ENCODE assay signal across 8 cellular contexts in genomic region chr2:24490674-24491625, GRCh38. TPM values are rescaled to one million over a fixed set of nuclear protein-coding genes. Genes with fewer than 3 reads are reported as not detected.
A peak's percentile ranks its signal among the peaks of the same experiment; 100 is the strongest.
DNase-seq lines count a peak whose midpoint lies in the region; ATAC-seq and TF ChIP-seq lines count a peak whose summit lies in the region.

TSS of gene NCOA1 (plus strand) at chr2:24491254. CDS start at chr2:24658678, 167,424 bp downstream.

- H3K4me3 Mint-ChIP-seq in dendritic cell treated with granulocyte-macrophage colony-stimulating factor and Interleukin-4, amounts not matched to agents 40 ng/mL and 50 ng/mL, for 4 days, result peak within 1 kb of the TSS; percentile 91

- TF ChIP-seq CTCF in right lobe of liver (IDR thresholded peaks at IDR 0.05), result peak in 3 of 4 donors; percentile 16 to 36 (median 25)

- H3K36me3 ChIP-seq in right lobe of liver, result no peaks in the 10 kb centered on the region

- peak within 1 kb of the TSS; percentile 76 to 84 (median 82) for H3K27ac ChIP-seq in right lobe of liver

- H3K27me3 Mint-ChIP-seq in dendritic cell treated with granulocyte-macrophage colony-stimulating factor and Interleukin-4, amounts not matched to agents 40 ng/mL and 50 ng/mL, for 4 days, result no peaks in the 10 kb centered on the region

- peaks cover 45% of the 10 kb centered on the region for H3K4me1 Mint-ChIP-seq in dendritic cell treated with granulocyte-macrophage colony-stimulating factor and Interleukin-4, amounts not matched to agents 40 ng/mL and 50 ng/mL, for 4 days (ENCODE audit: low read depth)

- peak; percentile 31 to 94 (median 84) for DNase-seq in C1 segment of cervical spinal cord (lab: John Stamatoyannopoulos, UW)
- peak; percentile 91 for DNase-seq in NCI-H69 (lab: John Stamatoyannopoulos, UW)
- DNase-seq in activated CD4-positive, alpha-beta T cell treated with anti-CD3 and anti-CD28 coated beads, Interleukin-2, amount 50 U/mL, for 24 hours (ENCODE audit: low read depth in 1 of 2, low spot score in 1 of 2), result peak; percentile 83 to 88
- peak; percentile 94 to 96 (median 95) for DNase-seq in right lobe of liver
- DNase-seq in stimulated activated CD4-positive, alpha-beta T cell treated with anti-CD3 and anti-CD28 coated beads, Interleukin-4, amount 100 ng/mL, for 24 hours, result peak; percentile 92

- peak; percentile 58 for TF ChIP-seq POLR2A in right lobe of liver (IDR thresholded peaks at IDR 0.05)

- H3K9me3 Mint-ChIP-seq in dendritic cell treated with granulocyte-macrophage colony-stimulating factor and Interleukin-4, amounts not matched to agents 40 ng/mL and 50 ng/mL, for 4 days, result no peaks in the 10 kb centered on the region

- H3K27ac Mint-ChIP-seq in dendritic cell treated with granulocyte-macrophage colony-stimulating factor and Interleukin-4, amounts not matched to agents 40 ng/mL and 50 ng/mL, for 4 days, result peak within 1 kb of the TSS; percentile 99

- H3K4me1 ChIP-seq in right lobe of liver, result peaks cover 0 to 22% (median 9%) of the 10 kb centered on the region in 4 donors

- H3K27me3 ChIP-seq in right lobe of liver, result no peaks in the 10 kb centered on the region

- intact Hi-C loops in dendritic cell treated with granulocyte-macrophage colony-stimulating factor and Interleukin-4, amounts not matched to agents 40 ng/mL and 50 ng/mL, for 4 days (cut with micrococcal nuclease), result loop anchor here (5.0 kb wide), 1 partner anchor 39 kb away; no protein-coding TSS in a partner anchor
- intact Hi-C loops in right lobe of liver (cut with DNase I), result no loop called here

- H3K4me3 ChIP-seq in right lobe of liver, result peak within 1 kb of the TSS; percentile 70 to 81 (median 74)

- H3K9me3 ChIP-seq in right lobe of liver, result no peaks in the 10 kb centered on the region

- peaks cover 7% of the 10 kb centered on the region for H3K36me3 Mint-ChIP-seq in dendritic cell treated with granulocyte-macrophage colony-stimulating factor and Interleukin-4, amounts not matched to agents 40 ng/mL and 50 ng/mL, for 4 days (ENCODE audit: low read depth)

- 2% methylated on average over 11 of the region's 129 CpGs for WGBS in right lobe of liver (ENCODE audit: insufficient coverage, low coverage, low lambda C conversion rate, missing lambda C conversion rate)

- ATAC-seq in GM19328 (IDR thresholded peaks at IDR 0.05; ENCODE audit: unreplicated experiment) (peak; percentile 75), HG03520 (IDR thresholded peaks at IDR 0.05; ENCODE audit: unreplicated experiment) (peak; percentile 65), right lobe of liver (peak; percentile 93 to 96 (median 94))

RNA-seq across cellular contexts. Expression of gene NCOA1, which starts in this region (rescaled TPM):
- total RNA-seq in right lobe of liver, result 10 to 100 TPM; 13.5 to 18.9 (median 16.4) TPM

Comparison
In these comparisons a context has a peak if more than half of its experiments do, and no peak if none do; other contexts are left out.
1. Peak in every context shown above with its lines: DNase-seq, ATAC-seq, H3K4me3 ChIP-seq and H3K27ac ChIP-seq.